In genomic region chr7:144671429-144671828, GRCh38 we compare ENCODE assay signal across 21 cellular contexts.
"Had no signal": no experiment of that assay in that cellular context is flagged by ENCODE, and none has a peak within 500 bp of the region (broad histone marks: within the 10 kb centered on the region; RNA-seq: fewer than 3 reads in every experiment).

No MANE protein-coding gene starts in this region.

- H3K4me1 ChIP-seq: psoas muscle, thyroid gland had no signal

- H3K36me3 ChIP-seq: thyroid gland had no signal

- H3K9me3 ChIP-seq: psoas muscle, thyroid gland had no signal

- H3K4me1 Mint-ChIP-seq: activated naive CD8-positive, alpha-beta T cell treated with anti-CD3 and anti-CD28 coated beads, Interleukin-2, amount 10 ng/mL, durations not matched to agents 7 days and 5 days; natural killer cell; T-cell had no signal

- H3K4me3 Mint-ChIP-seq: activated naive CD4-positive, alpha-beta T cell treated with anti-CD3 and anti-CD28 coated beads for 36 hours; activated naive CD8-positive, alpha-beta T cell treated with anti-CD3 and anti-CD28 coated beads, Interleukin-2, amount 10 ng/mL, durations not matched to agents 7 days and 5 days; natural killer cell; stimulated activated naive CD8-positive, alpha-beta T cell treated with anti-CD3 and anti-CD28 coated beads, Interleukin-15, Interleukin-2, amounts not matched to agents 100 ng/mL and 50 ng/mL, for 24 hours; T-cell had no signal

- DNase-seq: activated CD8-positive, alpha-beta memory T cell treated with anti-CD3 and anti-CD28 coated beads, Interleukin-2, amount 50 U/mL, for 48 hours; activated naive CD4-positive, alpha-beta T cell treated with anti-CD3 and anti-CD28 coated beads for 36 hours; activated naive CD8-positive, alpha-beta T cell treated with anti-CD3 and anti-CD28 coated beads, Interleukin-2, amount 10 ng/mL, durations not matched to agents 7 days and 5 days; activated T-cell treated with anti-CD3 and anti-CD28 coated beads, Interleukin-2, amount 50 U/mL, for 48 hours; amniotic stem cell; cerebellar nuclear complex; erythroblast; foreskin fibroblast; natural killer cell; psoas muscle; right cardiac atrium; stimulated activated CD4-positive, alpha-beta T cell treated with anti-CD3 and anti-CD28 coated beads, Interleukin-12 subunit alpha, Interleukin-12 subunit beta, amount 100 ng/mL, for 4 hours; stimulated activated CD4-positive, alpha-beta T cell treated with anti-CD3 and anti-CD28 coated beads, Interleukin-1b, Interleukin-23, amount 100 ng/mL, for 48 hours; substantia nigra; T-cell; thyroid gland had no signal

- H3K9me3 Mint-ChIP-seq: activated naive CD4-positive, alpha-beta T cell treated with anti-CD3 and anti-CD28 coated beads for 36 hours; activated naive CD8-positive, alpha-beta T cell treated with anti-CD3 and anti-CD28 coated beads, Interleukin-2, amount 10 ng/mL, durations not matched to agents 7 days and 5 days; natural killer cell; stimulated activated naive CD8-positive, alpha-beta T cell treated with anti-CD3 and anti-CD28 coated beads, Interleukin-15, Interleukin-2, amounts not matched to agents 100 ng/mL and 50 ng/mL, for 24 hours; T-cell had no signal

- FAIRE-seq: TTC549 had no signal

- ATAC-seq: left lobe of liver, natural killer cell, psoas muscle, right cardiac atrium, T-cell had no signal

- H3K4me3 ChIP-seq: coronary artery, lung, psoas muscle, thyroid gland had no signal

- H3K27me3 Mint-ChIP-seq: activated naive CD8-positive, alpha-beta T cell treated with anti-CD3 and anti-CD28 coated beads, Interleukin-2, amount 10 ng/mL, durations not matched to agents 7 days and 5 days; stimulated activated naive CD8-positive, alpha-beta T cell treated with anti-CD3 and anti-CD28 coated beads, Interleukin-15, Interleukin-2, amounts not matched to agents 100 ng/mL and 50 ng/mL, for 24 hours; T-cell had no signal

- H3K27me3 ChIP-seq: thyroid gland had no signal

- H3K27ac ChIP-seq: coronary artery, psoas muscle, thyroid gland had no signal

- H3K27ac Mint-ChIP-seq: activated naive CD4-positive, alpha-beta T cell treated with anti-CD3 and anti-CD28 coated beads for 36 hours; activated naive CD8-positive, alpha-beta T cell treated with anti-CD3 and anti-CD28 coated beads, Interleukin-2, amount 10 ng/mL, durations not matched to agents 7 days and 5 days; natural killer cell; stimulated activated naive CD8-positive, alpha-beta T cell treated with anti-CD3 and anti-CD28 coated beads, Interleukin-15, Interleukin-2, amounts not matched to agents 100 ng/mL and 50 ng/mL, for 24 hours; T-cell had no signal

- H3K36me3 Mint-ChIP-seq: activated naive CD8-positive, alpha-beta T cell treated with anti-CD3 and anti-CD28 coated beads, Interleukin-2, amount 10 ng/mL, durations not matched to agents 7 days and 5 days; natural killer cell had no signal
